34 cellular contexts compared by ENCODE assay signal in the genomic region with DNA sequence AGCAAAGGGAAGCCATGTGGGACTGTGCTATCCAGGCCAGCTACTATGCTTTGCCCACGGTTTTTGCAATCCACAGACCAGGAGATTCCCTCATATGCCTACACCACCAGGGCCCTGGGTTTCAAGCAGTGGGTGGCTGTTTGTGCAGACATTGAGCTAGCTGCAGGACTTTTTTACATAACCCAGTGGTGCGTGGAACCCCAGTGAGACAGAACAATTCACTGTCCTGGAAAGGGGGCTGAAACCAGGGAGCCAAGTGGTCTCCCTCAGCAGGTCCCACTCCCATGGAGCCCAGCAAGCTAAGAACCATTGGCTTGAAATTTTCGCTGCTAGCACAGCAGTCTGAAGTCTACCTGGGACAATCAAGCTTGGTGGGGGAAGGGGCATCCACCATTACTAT.
"Had no signal": no experiment of that assay in that cellular context is flagged by ENCODE, and none has a peak within 500 bp of the region (broad histone marks: within the 10 kb centered on the region; RNA-seq: fewer than 3 reads in every experiment).

No MANE protein-coding gene starts in this region.

- DNase-seq: Karpas-422, Kasumi-1, MG63, MM.1S, MV-4-11, NCI-H1048, NCI-H1092, NCI-H1092 treated with DMSO at 0.1 percent for 48 hours, NCI-H1105, NCI-H1105 treated with DMSO at 0.1 percent for 48 hours, NCI-H1417, NCI-H1417 treated with DMSO at 0.1 percent for 48 hours, NCI-H1436, NCI-H1436 treated with DMSO at 0.1 percent for 48 hours, NCI-H146, NCI-H1694, NCI-H1694 treated with DMSO at 0.1 percent for 48 hours, NCI-H187, NCI-H187 treated with DMSO at 0.1 percent for 48 hours, NCI-H1930, NCI-H2029, NCI-H2029 treated with DMSO at 0.1 percent for 48 hours, NCI-H2081, NCI-H2081 treated with DMSO at 0.1 percent for 48 hours, NCI-H2107, NCI-H2171, NCI-H2171 treated with DMSO at 0.1 percent for 48 hours, NCI-H2227 treated with DMSO at 0.1 percent for 48 hours, NCI-H226, NCI-H345, NCI-H446, NCI-H446 treated with DMSO at 0.1 percent for 48 hours, NCI-H510A, NCI-H510A treated with DMSO at 0.1 percent for 48 hours had no signal

- H3K9me3 ChIP-seq: MG63 had no signal

- H3K36me3 ChIP-seq: MG63 had no signal

- H3K27me3 ChIP-seq: MG63 had no signal

- H3K4me3 ChIP-seq: MG63 had no signal
